Comparison of ENCODE assay signal across 11 cellular contexts in genomic region chr10:19815036-19815435, GRCh38. TPM values are rescaled to one million over a fixed set of nuclear protein-coding genes. Genes with fewer than 3 reads are reported as not detected.
A peak's percentile ranks its signal among the peaks of the same experiment; 100 is the strongest.
DNase-seq lines count a peak whose midpoint lies in the region; ATAC-seq and TF ChIP-seq lines count a peak whose summit lies in the region.
"Had no signal": no experiment of that assay in that cellular context is flagged by ENCODE, and none has a peak within 500 bp of the region (broad histone marks: within the 10 kb centered on the region; RNA-seq: fewer than 3 reads in every experiment).

No MANE protein-coding gene starts in this region.

- ATAC-seq in Right ventricle myocardium inferior (no peak), GM21526 (IDR thresholded peaks at IDR 0.05; ENCODE audit: low FRiP score, unreplicated experiment) (no peak), GM18868 (IDR thresholded peaks at IDR 0.05; ENCODE audit: unreplicated experiment) (no peak)

- DNase-seq in right atrium auricular region (ENCODE audit: low spot score) (no peak), Right ventricle myocardium inferior (ENCODE audit: missing footprints) (no peak), fibroblast of pulmonary artery (ENCODE audit: low read depth) (no peak), NCI-H1417 treated with DMSO at 0.1 percent for 48 hours (lab: John Stamatoyannopoulos, UW) (no peak), activated gamma-delta T cell treated with Interleukin-2 at 50 U/mL for 16 hours (no peak)
- DNase-seq: CD8-positive, alpha-beta memory T cell; NCI-H748 treated with DMSO at 0.1 percent for 48 hours; stimulated activated CD4-positive, alpha-beta T cell treated with anti-CD3 and anti-CD28 coated beads, Interleukin-2, amount 100 ng/mL, for 48 hours had no signal

- TF ChIP-seq CTCF in right atrium auricular region (IDR thresholded peaks at IDR 0.05) (no peak), fibroblast of pulmonary artery (IDR thresholded peaks at IDR 0.05; ENCODE audit: low read length, missing control alignments) (no peak)

- H3K27me3 ChIP-seq in right atrium auricular region (no peaks in the 10 kb centered on the region), neuron (ENCODE audit: insufficient read depth, low read length) (no peaks in the 10 kb centered on the region)

- H3K4me3 ChIP-seq in right atrium auricular region (peak overlapping the region; percentile 69 to 75), fibroblast of pulmonary artery (replicated peaks; ENCODE audit: low read depth, low read length) (peak overlapping the region; percentile 66), neuron (ENCODE audit: low read length) (peak overlapping the region; percentile 77)

- intact Hi-C loops in Right ventricle myocardium inferior (cut with DNase I) = loop anchor here (5.0 to 10.0 kb wide), 6 partner anchors 132 to 952 kb away; no protein-coding TSS in a partner anchor

- H3K27ac ChIP-seq in right atrium auricular region = peak overlapping the region; percentile 83 to 84

- H2AFZ ChIP-seq in neuron (ENCODE audit: low read depth, low read length) = peak overlapping the region; percentile 93

- peaks cover 0 to 15% of the 10 kb centered on the region in 2 donors for H3K4me1 ChIP-seq in right atrium auricular region
- peaks cover 13% of the 10 kb centered on the region for H3K4me1 ChIP-seq in neuron (ENCODE audit: insufficient read depth, low read length)

- H3K36me3 ChIP-seq in right atrium auricular region (no peaks in the 10 kb centered on the region), neuron (ENCODE audit: insufficient read depth, low read length) (no peaks in the 10 kb centered on the region)

- H3K9me3 ChIP-seq in right atrium auricular region = no peaks in the 10 kb centered on the region
- H3K9me3 ChIP-seq in neuron (ENCODE audit: low read length) = no peaks in the 10 kb centered on the region

RNA-seq across cellular contexts. Expression of gene PLXDC2, which starts 1.2 kb away (rescaled TPM):
- total RNA-seq in right atrium auricular region = 10 to 100 TPM; 24.0 to 43.6 TPM
- 13.1 TPM for total RNA-seq in Right ventricle myocardium inferior
